Comparison of ENCODE assay signal across 6 cellular contexts in the genomic region with DNA sequence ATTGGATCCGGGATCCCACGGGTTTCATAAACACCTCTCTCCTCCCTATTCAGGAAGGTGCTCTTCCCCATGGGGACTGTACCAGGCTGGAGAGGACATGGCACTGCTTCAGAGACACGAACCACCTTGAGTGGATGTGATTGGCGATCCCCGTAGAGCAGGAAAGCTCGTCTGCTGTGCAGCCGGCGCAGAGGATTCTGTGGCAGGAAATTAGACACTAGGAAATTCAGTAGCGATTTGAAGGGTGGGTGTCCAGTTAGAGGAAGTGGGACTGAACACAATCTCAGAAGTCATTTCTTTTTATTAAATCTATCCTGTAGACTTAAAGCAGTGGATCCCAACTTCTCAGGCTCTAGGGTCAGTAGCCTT. TPM values are rescaled to one million over a fixed set of nuclear protein-coding genes. Genes with fewer than 3 reads are reported as not detected.
DNase-seq lines count a peak whose midpoint lies in the region; ATAC-seq and TF ChIP-seq lines count a peak whose summit lies in the region.

No MANE protein-coding gene starts in this region.

- no peaks in the 10 kb centered on the region; the same call in 1 of the 2 replicates for H3K36me3 ChIP-seq in SU-DHL-6 (ENCODE audit: low read length)

- no peaks in the 10 kb centered on the region for H3K27me3 ChIP-seq in SU-DHL-6 (ENCODE audit: low read length)

- H3K9me2 ChIP-seq in SU-DHL-6 (replicated peaks; ENCODE audit: insufficient read depth, low read length) = no peaks in the 10 kb centered on the region

- no peak for TF ChIP-seq CTCF in SU-DHL-6 (IDR thresholded peaks at IDR 0.05; ENCODE audit: insufficient read depth, low read length, poor library complexity, severe bottlenecking)

- H3K4me3 ChIP-seq in SU-DHL-6 (ENCODE audit: insufficient read depth, low read length, poor library complexity, severe bottlenecking) (peak overlapping the region; percentile 97), iPS-18c (ENCODE audit: insufficient read depth, low read depth, low read length) (peak overlapping the region; percentile 91)

- intact Hi-C loops in Right ventricle myocardium superior (cut with DNase I) = loop anchor here (5.0 kb wide), 1 partner anchor 45 kb away; the partner anchor contains the start of gene FAM110D
- intact Hi-C loops in Right ventricle myocardium inferior (cut with DNase I) = no loop called here

- DNase-seq in Right ventricle myocardium superior (no peak), Right ventricle myocardium inferior (ENCODE audit: missing footprints) (no peak), 8988T (no peak), AG08396 (ENCODE audit: low spot score) (no peak)

- H3K79me2 ChIP-seq in SU-DHL-6 (ENCODE audit: insufficient read depth, low read length) = peaks cover 29% of the 10 kb centered on the region

- ATAC-seq in Right ventricle myocardium superior (ENCODE audit: poor library complexity) (peak; percentile 5), Right ventricle myocardium inferior (no peak)

- H3K9me3 ChIP-seq in SU-DHL-6 (ENCODE audit: insufficient read depth, low read length) (no peaks in the 10 kb centered on the region), iPS-18c (ENCODE audit: control insufficient read depth, insufficient read depth, low read length) (no peaks in the 10 kb centered on the region)

- H2AFZ ChIP-seq in SU-DHL-6 (ENCODE audit: low read depth, low read length, severe bottlenecking) = peak overlapping the region; percentile 97

- H3F3A ChIP-seq in SU-DHL-6 (ENCODE audit: insufficient read depth) = peaks cover 10% of the 10 kb centered on the region; the same call in 1 of the 2 replicates

- H3K27ac ChIP-seq in SU-DHL-6 (ENCODE audit: low read depth, low read length) = peak overlapping the region; percentile 84

- peak overlapping the region; percentile 76 for H3K4me2 ChIP-seq in SU-DHL-6 (ENCODE audit: low read depth, low read length, poor library complexity, severe bottlenecking)

- no peaks in the 10 kb centered on the region for H4K20me1 ChIP-seq in SU-DHL-6 (ENCODE audit: low read depth, low read length)

- peak overlapping the region; percentile 97 for H3K9ac ChIP-seq in SU-DHL-6 (ENCODE audit: low read length)

RNA-seq across cellular contexts. Expression of gene PDIK1L, which starts 0.8 kb away (rescaled TPM):
- 4.0 TPM for total RNA-seq in Right ventricle myocardium superior
- total RNA-seq in Right ventricle myocardium inferior = 4.0 TPM

RNA-seq across cellular contexts. Expression of gene TRIM63, which starts 45.0 kb away (rescaled TPM):
- total RNA-seq in Right ventricle myocardium superior (229 TPM), Right ventricle myocardium inferior (212 TPM)

RNA-seq across cellular contexts. Expression of gene FAM110D, which starts 46.5 kb away (rescaled TPM):
- total RNA-seq in Right ventricle myocardium superior (4.0 TPM), Right ventricle myocardium inferior (4.0 TPM)

RNA-seq across cellular contexts. Expression of gene C1orf232, which starts 56.4 kb away (rescaled TPM):
- total RNA-seq in Right ventricle myocardium superior = not detected
- total RNA-seq in Right ventricle myocardium inferior = not detected

RNA-seq across cellular contexts. Expression of gene ZNF593, which starts 57.3 kb away (rescaled TPM):
- total RNA-seq in Right ventricle myocardium superior (14.1 TPM), Right ventricle myocardium inferior (14.9 TPM)
